In the genomic region with DNA sequence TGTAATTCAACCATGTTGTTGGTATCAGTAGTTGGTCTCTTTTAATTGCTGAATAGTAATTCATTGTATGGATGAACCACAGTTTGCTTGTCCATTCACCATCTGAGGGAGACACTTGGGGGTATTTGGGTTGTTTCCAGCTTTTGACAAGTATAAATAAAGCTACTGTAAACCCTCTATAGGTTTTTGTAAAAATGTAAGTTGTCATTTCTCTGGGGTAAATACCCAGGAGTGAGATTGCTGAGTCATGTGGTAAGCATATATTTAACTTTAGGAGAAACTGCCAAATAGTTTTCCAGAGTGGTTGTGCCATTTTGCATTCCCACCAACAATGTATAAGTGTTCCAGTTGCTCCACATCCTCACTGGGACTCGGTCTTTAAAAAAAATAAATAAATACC, we compare ENCODE assay signal across 35 cellular contexts. TPM values are rescaled to one million over a fixed set of nuclear protein-coding genes. Genes with fewer than 3 reads are reported as not detected.
"Had no signal": no experiment of that assay in that cellular context is flagged by ENCODE, and none has a peak within 500 bp of the region (broad histone marks: within the 10 kb centered on the region; RNA-seq: fewer than 3 reads in every experiment).

No MANE protein-coding gene starts in this region.

- H3K9me3 ChIP-seq: body of pancreas, gastrocnemius medialis had no signal

- H3K27me3 ChIP-seq: body of pancreas, gastrocnemius medialis had no signal

- H3K4me3 ChIP-seq: adrenal gland, body of pancreas, gastrocnemius medialis, heart left ventricle had no signal

- ATAC-seq: activated CD4-positive, alpha-beta T cell treated with anti-CD3 and anti-CD28 coated beads for 36 hours; activated CD8-positive, alpha-beta memory T cell treated with anti-CD3 and anti-CD28 coated beads, Interleukin-2, amount 10 ng/mL, durations not matched to agents 7 days and 5 days; activated CD8-positive, alpha-beta T cell treated with anti-CD3 and anti-CD28 coated beads, Interleukin-2, amount 10 ng/mL, durations not matched to agents 7 days and 5 days; activated naive CD8-positive, alpha-beta T cell treated with anti-CD3 and anti-CD28 coated beads, Interleukin-2, amount 50 U/mL, for 24 hours; body of pancreas; esophagus mucosa; gastrocnemius medialis; heart left ventricle; T-helper 17 cell had no signal

- H3K4me1 ChIP-seq: adrenal gland, body of pancreas, gastrocnemius medialis, heart left ventricle had no signal

- H3K36me3 ChIP-seq: adrenal gland, gastrocnemius medialis, heart left ventricle had no signal

- DNase-seq: activated CD4-positive, alpha-beta memory T cell treated with anti-CD3 and anti-CD28 coated beads for 36 hours; activated CD4-positive, alpha-beta T cell treated with anti-CD3 and anti-CD28 coated beads for 36 hours; activated CD4-positive, alpha-beta T cell treated with anti-CD3 and anti-CD28 coated beads, Interleukin-2, amount 10 ng/mL, durations not matched to agents 24 days and 14 days; activated CD4-positive, CD25-positive, alpha-beta regulatory T cell; activated CD4-positive, CD25-positive, alpha-beta regulatory T cell treated with anti-CD3 and anti-CD28 coated beads, Interleukin-2, amount 50 U/mL, for 72 hours; activated CD8-positive, alpha-beta memory T cell treated with anti-CD3 and anti-CD28 coated beads, Interleukin-2, amount 10 ng/mL, durations not matched to agents 7 days and 5 days; activated CD8-positive, alpha-beta memory T cell treated with anti-CD3 and anti-CD28 coated beads, Interleukin-2, amount 50 U/mL, for 4 hours; activated CD8-positive, alpha-beta T cell treated with anti-CD3 and anti-CD28 coated beads, Interleukin-2, amount 10 ng/mL, durations not matched to agents 7 days and 5 days; activated effector memory CD4-positive, alpha-beta T cell treated with anti-CD3 and anti-CD28 coated beads, Interleukin-2, amount 50 U/mL, for 16 hours; activated naive CD4-positive, alpha-beta T cell treated with anti-CD3 and anti-CD28 coated beads for 36 hours; activated naive CD8-positive, alpha-beta T cell treated with anti-CD3 and anti-CD28 coated beads for 36 hours; activated naive CD8-positive, alpha-beta T cell treated with anti-CD3 and anti-CD28 coated beads, Interleukin-2, amount 50 U/mL, for 24 hours; activated T-cell treated with anti-CD3 and anti-CD28 coated beads, Interleukin-2, amount 50 U/mL, for 1 hour; activated T-cell treated with anti-CD3 and anti-CD28 coated beads, Interleukin-2, amount 50 U/mL, for 48 hours; adrenal gland; amygdala; aorta; body of pancreas; caudate nucleus; effector CD8-positive, alpha-beta T cell; foreskin fibroblast; gastrocnemius medialis; glutamatergic neuron; heart left ventricle; T-helper 17 cell; T1000 had no signal

- FAIRE-seq: colon, endometrium, endothelial cell of umbilical vein had no signal

- H3K27ac ChIP-seq: adrenal gland, body of pancreas, gastrocnemius medialis, heart left ventricle had no signal

RNA-seq across cellular contexts. Expression of a gene that starts 15.4 kb away (rescaled TPM):
- total RNA-seq: activated CD4-positive, alpha-beta memory T cell treated with anti-CD3 and anti-CD28 coated beads for 36 hours; activated CD4-positive, alpha-beta T cell treated with anti-CD3 and anti-CD28 coated beads for 36 hours; activated CD4-positive, alpha-beta T cell treated with anti-CD3 and anti-CD28 coated beads, Interleukin-2, amount 10 ng/mL, durations not matched to agents 24 days and 14 days; activated CD8-positive, alpha-beta memory T cell treated with anti-CD3 and anti-CD28 coated beads for 36 hours; activated CD8-positive, alpha-beta memory T cell treated with anti-CD3 and anti-CD28 coated beads, Interleukin-2, amount 10 ng/mL, durations not matched to agents 7 days and 5 days; activated CD8-positive, alpha-beta T cell treated with anti-CD3 and anti-CD28 coated beads, Interleukin-2, amount 10 ng/mL, durations not matched to agents 7 days and 5 days; activated naive CD4-positive, alpha-beta T cell treated with anti-CD3 and anti-CD28 coated beads for 36 hours; activated naive CD8-positive, alpha-beta T cell treated with anti-CD3 and anti-CD28 coated beads for 36 hours; activated T-helper 1 cell treated with anti-CD3 and anti-CD28 coated beads, Interleukin-12 subunit alpha, Interleukin-12 subunit beta, Interleukin-2, Interleukin-4 antibody, amounts not matched to agents 30 ng/mL and 10 ng/mL and 1 ng/mL, durations not matched to agents 14 hours and 24 hours and 36 hours; activated T-helper 2 cell treated with anti-CD3 and anti-CD28 coated beads, Interferon-gamma antibody, Interleukin-2, Interleukin-4, amounts not matched to agents 10 μg/mL and 5 μg/mL and 100 μg/mL, durations not matched to agents 14 hours and 24 hours and 36 hours; aorta; chondrocyte; endothelial cell of umbilical vein; epithelial cell of proximal tubule; esophagus mucosa; gastrocnemius medialis; T-helper 17 cell had no signal
- polyA plus RNA-seq: endothelial cell of umbilical vein, heart left ventricle had no signal
